ENCODE assay signal across 8 cellular contexts in the genomic region with DNA sequence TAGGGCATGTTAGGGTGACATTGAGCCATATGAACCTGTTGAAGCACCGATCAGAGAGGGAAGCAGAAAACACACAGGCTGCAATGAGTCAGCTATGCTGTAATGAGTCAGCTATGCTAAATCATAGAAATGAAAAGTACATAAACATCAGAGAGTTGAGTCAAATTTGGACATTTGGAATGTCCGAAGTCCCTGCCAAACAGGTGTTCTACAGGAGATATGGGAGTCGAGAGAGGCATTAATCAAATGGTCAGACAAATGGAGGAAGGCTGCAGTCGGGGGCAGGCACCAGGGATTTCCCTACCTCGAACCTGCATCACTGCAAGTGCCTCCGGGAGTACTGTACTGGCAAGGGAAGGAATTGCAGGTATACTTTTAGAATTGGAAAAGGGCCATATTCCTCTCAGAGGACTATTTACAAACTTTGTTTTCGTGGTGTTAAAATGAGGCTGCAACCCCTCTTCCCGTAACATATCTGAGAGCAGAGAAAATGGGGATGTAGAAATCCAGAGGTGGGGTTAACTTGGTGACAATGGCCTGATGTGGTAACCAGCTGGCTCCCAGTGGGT.
DNase-seq lines count a peak whose midpoint lies in the region; ATAC-seq and TF ChIP-seq lines count a peak whose summit lies in the region.

No MANE protein-coding gene starts in this region.

- ATAC-seq in GM18858 (IDR thresholded peaks at IDR 0.05; ENCODE audit: unreplicated experiment) (peak; percentile 78), HG02938 (IDR thresholded peaks at IDR 0.05; ENCODE audit: unreplicated experiment) (peak; percentile 78)

- DNase-seq in AG08395 (ENCODE audit: low spot score): peak; percentile 46
- DNase-seq in RKO (ENCODE audit: low spot score): peak; percentile 92
- peak; percentile 61 to 80 for DNase-seq in erythroblast (lab: John Stamatoyannopoulos, UW)
- no peak for DNase-seq in NCI-H1417 treated with DMSO at 0.1 percent for 48 hours (lab: John Stamatoyannopoulos, UW)
- no peak for DNase-seq in stimulated activated naive CD4-positive, alpha-beta T cell treated with Interleukin-2 at 50 U/mL for 16 hours (lab: John Stamatoyannopoulos, UW)
- no peak for DNase-seq in NCI-H748 treated with DMSO at 0.1 percent for 48 hours (lab: John Stamatoyannopoulos, UW)

- no peak for TF ChIP-seq POLR2A in erythroblast (IDR thresholded peaks at IDR 0.05; ENCODE audit: low read length)

Comparison
In these comparisons a context has a peak if more than half of its experiments do, and no peak if none do; other contexts are left out.
1. DNase-seq: peak in AG08395 (single experiment), RKO (single experiment) and erythroblast (2 of 2); none in NCI-H1417 treated with DMSO at 0.1 percent for 48 hours (single experiment), stimulated activated naive CD4-positive, alpha-beta T cell treated with Interleukin-2 at 50 U/mL for 16 hours (single experiment) and NCI-H748 treated with DMSO at 0.1 percent for 48 hours (single experiment).